In the genomic region with DNA sequence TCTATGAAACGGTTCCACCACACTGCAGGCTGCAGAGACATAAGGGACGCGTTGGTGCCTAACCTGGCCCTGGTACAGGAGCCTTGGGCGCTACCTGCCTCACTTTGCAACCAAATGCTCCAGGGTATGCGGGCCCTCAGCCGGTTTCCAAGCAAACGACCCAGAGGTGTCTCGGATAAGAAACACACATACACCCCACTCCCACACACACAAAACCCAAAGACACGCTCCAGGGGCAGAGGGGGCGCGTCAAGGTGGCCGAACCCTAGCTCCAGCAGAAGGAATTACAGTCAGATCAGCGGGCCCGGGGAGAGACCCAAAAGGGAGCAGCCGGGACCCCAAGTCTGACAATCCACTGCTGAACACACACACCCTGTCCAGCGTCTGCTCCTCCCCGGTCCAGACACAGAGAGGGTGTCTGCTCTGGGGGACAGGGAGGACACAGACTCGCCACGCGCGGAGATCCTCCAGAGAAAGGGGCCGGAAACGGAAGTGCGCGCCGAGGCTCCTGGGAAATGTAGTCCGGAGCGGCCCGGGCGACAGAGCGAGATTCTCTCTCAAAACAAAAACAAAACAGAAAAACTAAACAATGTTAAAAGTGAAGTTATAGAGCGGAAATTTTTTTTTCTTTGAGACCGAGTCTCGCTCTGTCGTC, we compare ENCODE assay signal across 8 cellular contexts. TPM values are rescaled to one million over a fixed set of nuclear protein-coding genes. Genes with fewer than 3 reads are reported as not detected.
DNase-seq lines count a peak whose midpoint lies in the region; ATAC-seq and TF ChIP-seq lines count a peak whose summit lies in the region.
"Not testable (repeated sequence)": the region's sequence is repeated elsewhere in the genome, so short reads cannot be mapped to it uniquely, and the experiment has no call there.

TRIM16 (minus strand) TSS at position 488 of the 655 bp plus-strand sequence. CDS start 32,702 bp downstream, outside the sequence.

- ATAC-seq in HG02763 (IDR thresholded peaks at IDR 0.05; ENCODE audit: unreplicated experiment) (peak; percentile 86), left cardiac atrium (peak; percentile 98 to 99)

- not testable (repeated sequence) for H3K4me1 ChIP-seq in thyroid gland

- in situ Hi-C loops in GM13977 (cut with MboI; ENCODE audit: low pct_unique_long_range_greater_than_20kb, low sequenced_read_pairs, unreplicated experiment): not testable (repeated sequence)

- not testable (repeated sequence) for H3K27me3 ChIP-seq in thyroid gland

- H3K4me3 ChIP-seq in thyroid gland (replicated peaks in 1 of 3): peak within 1 kb of the TSS in 2 of 3 donors; percentile 48 to 69

- intact Hi-C loops in left cardiac atrium (cut with DNase I); posterior cingulate gyrus (cut with DNase I); thyroid gland (cut with DNase I): not testable (repeated sequence)

- TF ChIP-seq CTCF in GM13977 (IDR thresholded peaks at IDR 0.05; ENCODE audit: extremely low read depth, insufficient read depth, missing control alignments); thyroid gland (IDR thresholded peaks at IDR 0.05): not testable (repeated sequence)

- H3K36me3 ChIP-seq in thyroid gland: not testable (repeated sequence)

- DNase-seq in GM13977 (ENCODE audit: low spot score) (peak; percentile 51), NCI-H1105 treated with DMSO at 0.1 percent for 48 hours (lab: John Stamatoyannopoulos, UW) (peak; percentile 46), T-helper 2 cell (peak; percentile 60 to 81 (median 71)), amniotic epithelial cell (ENCODE audit: low read depth) (peak; percentile 35), left cardiac atrium (peak; percentile 86), posterior cingulate gyrus (peak; percentile 78 to 97 (median 86)), thyroid gland (peak; percentile 71 to 73)

- H3K9me3 ChIP-seq in thyroid gland: not testable (repeated sequence)

- WGBS in thyroid gland, 2 donors: 0 to 1% methylated on average over 21 to 29 of the region's 35 CpGs

- not testable (repeated sequence) for TF ChIP-seq POLR2A in thyroid gland (IDR thresholded peaks at IDR 0.05)

- H3K27ac ChIP-seq in thyroid gland: peak within 1 kb of the TSS in 1 of 3 donors; percentile 45

RNA-seq across cellular contexts. Expression of gene TRIM16, which starts in this region (rescaled TPM):
- 10 to 100 TPM; 17.5 to 18.1 TPM for total RNA-seq in left cardiac atrium
- total RNA-seq in thyroid gland: 100 to 1,000 TPM in 1 of 4 donors, 10 to 100 TPM in 3; 45.4 to 125 (median 90.6) TPM

Comparison
In these comparisons a context has a peak if more than half of its experiments do, and no peak if none do; other contexts are left out.
1. DNase-seq: peak in every context shown above with its lines; median percentile 86 in left cardiac atrium; 86 in posterior cingulate gyrus; 72 in thyroid gland; 71 in T-helper 2 cell; 51 in GM13977; 46 in NCI-H1105 treated with DMSO at 0.1 percent for 48 hours; 35 in amniotic epithelial cell.